Comparison of ENCODE assay signal across 9 cellular contexts in genomic region chr3:184129012-184129411, GRCh38. TPM values are rescaled to one million over a fixed set of nuclear protein-coding genes. Genes with fewer than 3 reads are reported as not detected.
DNase-seq lines count a peak whose midpoint lies in the region; ATAC-seq and TF ChIP-seq lines count a peak whose summit lies in the region.
"Had no signal": no experiment of that assay in that cellular context is flagged by ENCODE, and none has a peak within 500 bp of the region (broad histone marks: within the 10 kb centered on the region; RNA-seq: fewer than 3 reads in every experiment).

No MANE protein-coding gene starts in this region.

- no peaks in the 10 kb centered on the region for H3F3A ChIP-seq in GM23338 (replicated peaks; ENCODE audit: low read depth)
- H3F3A ChIP-seq in PC-9 (ENCODE audit: insufficient read depth, low read depth), result peaks cover 8% of the 10 kb centered on the region

- H3K4me3 Mint-ChIP-seq in GM23338, result no peak overlapping the region
- H3K4me3 Mint-ChIP-seq in CD4-positive, alpha-beta T cell, result no peak overlapping the region
- H3K4me3 Mint-ChIP-seq: IgD-negative memory B cell had no signal

- in situ Hi-C loops in G401 (cut with HindIII; ENCODE audit: low sequenced_read_pairs), result no loop called here

- no peaks in the 10 kb centered on the region for H3K9me3 ChIP-seq in PC-9 (ENCODE audit: insufficient read depth, low read depth)
- H3K9me3 ChIP-seq in CD4-positive, alpha-beta T cell (ENCODE audit: control insufficient read depth, low read length), result no peaks in the 10 kb centered on the region

- DNase-seq in BJ (ENCODE audit: low read depth), result no peak
- peak; percentile 74 for DNase-seq in GM23338 (ENCODE audit: low spot score)
- peak in 1 of 2 experiments; percentile 25 for DNase-seq in PC-9
- DNase-seq in fibroblast of peridontal ligament (ENCODE audit: extremely low read depth), result peak; percentile 47
- DNase-seq in epidermal melanocyte (ENCODE audit: insufficient read length, low spot score), result no peak
- no peak for DNase-seq in G401 (ENCODE audit: low spot score)
- no peak for DNase-seq in CD4-positive, alpha-beta T cell

- H4K20me1 ChIP-seq in GM23338 (replicated peaks; ENCODE audit: insufficient read depth) (no peaks in the 10 kb centered on the region), PC-9 (ENCODE audit: insufficient read depth) (no peaks in the 10 kb centered on the region)

- TF ChIP-seq CTCF in BJ (IDR thresholded peaks at IDR 0.05; ENCODE audit: insufficient read depth, low read depth, low read length) (peak; percentile 56), GM23338 (conservative IDR thresholded peaks at IDR 0.05; ENCODE audit: low read depth in 2 of 2) (peak; percentile 65 to 72), PC-9 (conservative IDR thresholded peaks at IDR 0.05) (peak; percentile 41; the same call in 1 of the 2 replicates)
- TF ChIP-seq CTCF in CD4-positive, alpha-beta T cell (IDR thresholded peaks at IDR 0.05), result no peak

- H3K9me2 ChIP-seq in GM23338 (ENCODE audit: insufficient read depth), result no peaks in the 10 kb centered on the region
- no peaks in the 10 kb centered on the region for H3K9me2 ChIP-seq in PC-9 (ENCODE audit: insufficient read depth)

- H3K79me2 ChIP-seq in GM23338 (replicated peaks; ENCODE audit: insufficient read depth) (no peaks in the 10 kb centered on the region), PC-9 (ENCODE audit: low read depth) (no peaks in the 10 kb centered on the region)

- peaks cover 4% of the 10 kb centered on the region for H3K27me3 Mint-ChIP-seq in GM23338 (ENCODE audit: insufficient read depth, low read depth, poor library complexity)
- no peaks in the 10 kb centered on the region for H3K27me3 Mint-ChIP-seq in CD4-positive, alpha-beta T cell
- H3K27me3 Mint-ChIP-seq: IgD-negative memory B cell had no signal

- H3K27ac ChIP-seq in GM23338 (ENCODE audit: low read depth) (no peak overlapping the region), PC-9 (no peak overlapping the region)
- no peak overlapping the region for H3K27ac ChIP-seq in CD4-positive, alpha-beta T cell (ENCODE audit: low read depth, low read length)

- H2AFZ ChIP-seq in GM23338 (no peak overlapping the region), PC-9 (no peak overlapping the region)

- H3K4me2 ChIP-seq in GM23338, result no peak overlapping the region
- no peak overlapping the region for H3K4me2 ChIP-seq in PC-9

- no peaks in the 10 kb centered on the region for H3K36me3 Mint-ChIP-seq in GM23338 (ENCODE audit: low read depth)
- no peaks in the 10 kb centered on the region for H3K36me3 Mint-ChIP-seq in CD4-positive, alpha-beta T cell (ENCODE audit: low read depth)

- CTCF ChIA-PET in BJ (lab: Yijun Ruan, JAX) (interaction anchor here (0.6 to 1.4 kb wide), 3 partner anchors 96 to 225 kb away, joined by 4 to 6 read pairs (median 5); no protein-coding TSS in a partner anchor), PC-9 (lab: Charles Lee) (no interaction called here)
- CTCF ChIA-PET in CD4-positive, alpha-beta T cell (lab: Charles Lee), result interaction anchor here (0.6 kb wide), 1 partner anchor 23 kb away, joined by 3 read pairs; no protein-coding TSS in a partner anchor

- POLR2A ChIA-PET in BJ (lab: Charles Lee) (no interaction called here), PC-9 (lab: Charles Lee; ENCODE audit: unreplicated experiment) (interaction anchor here (0.6 kb wide), 1 partner anchor 43 kb away, joined by 3 read pairs; no protein-coding TSS in a partner anchor)
- POLR2A ChIA-PET in CD4-positive, alpha-beta T cell (lab: Charles Lee), result no interaction called here

- H3K9me3 Mint-ChIP-seq in GM23338, result no peaks in the 10 kb centered on the region
- no peaks in the 10 kb centered on the region for H3K9me3 Mint-ChIP-seq in CD4-positive, alpha-beta T cell
- H3K9me3 Mint-ChIP-seq: IgD-negative memory B cell had no signal

- H3K27ac Mint-ChIP-seq in GM23338, result no peak overlapping the region; the same call in 1 of the 2 replicates
- H3K27ac Mint-ChIP-seq in CD4-positive, alpha-beta T cell, result no peak overlapping the region
- H3K27ac Mint-ChIP-seq: IgD-negative memory B cell had no signal

- no TSS peak for BruUV-seq in PC-9 (replicated peaks; lab: Mats Ljungman, UMichigan)

- H3K4me3 ChIP-seq in BJ (ENCODE audit: low read depth, low read length) (no peak overlapping the region), GM23338 (no peak overlapping the region), PC-9 (no peak overlapping the region)

- H3K4me1 Mint-ChIP-seq in GM23338, result peaks cover 9% of the 10 kb centered on the region; the same call in 2 of the 3 replicates
- peaks cover 9% of the 10 kb centered on the region for H3K4me1 Mint-ChIP-seq in CD4-positive, alpha-beta T cell (ENCODE audit: low read depth)

- intact Hi-C loops in PC-9 (cut with micrococcal nuclease; ENCODE audit: unreplicated experiment), result no loop called here
- intact Hi-C loops in CD4-positive, alpha-beta T cell (cut with DNase I, micrococcal nuclease), result no loop called here

- no peaks in the 10 kb centered on the region for H3K4me1 ChIP-seq in GM23338 (ENCODE audit: insufficient read depth)
- peaks cover 13% of the 10 kb centered on the region for H3K4me1 ChIP-seq in PC-9 (replicated peaks; ENCODE audit: insufficient read depth)

- peak; percentile 98 for ATAC-seq in GM23338
- no peak for ATAC-seq in CD4-positive, alpha-beta T cell (ENCODE audit: poor library complexity)
- ATAC-seq in HG02885 (IDR thresholded peaks at IDR 0.05; ENCODE audit: poor library complexity, unreplicated experiment), result no peak

- H3K36me3 ChIP-seq in BJ (ENCODE audit: control insufficient read depth, insufficient read depth, low read length), result no peaks in the 10 kb centered on the region
- H3K36me3 ChIP-seq in GM23338 (ENCODE audit: insufficient read depth), result no peaks in the 10 kb centered on the region
- no peaks in the 10 kb centered on the region for H3K36me3 ChIP-seq in PC-9 (ENCODE audit: low read depth)

- H3K27me3 ChIP-seq in BJ (ENCODE audit: control insufficient read depth, insufficient read depth, low read length) (no peaks in the 10 kb centered on the region), GM23338 (ENCODE audit: insufficient read depth) (no peaks in the 10 kb centered on the region), PC-9 (ENCODE audit: insufficient read depth, low read depth) (no peaks in the 10 kb centered on the region)
- no peaks in the 10 kb centered on the region for H3K27me3 ChIP-seq in CD4-positive, alpha-beta T cell (ENCODE audit: control insufficient read depth, insufficient read depth, low read length)

TF ChIP-seq in GM23338, 12 proteins besides CTCF, POLR2A, EP300 and RAD21 (continues in another document):
- TF ChIP-seq STAT1 (IDR thresholded peaks at IDR 0.05; ENCODE audit: unreplicated experiment) (no peak), EZH2phosphoT487 (IDR thresholded peaks at IDR 0.05; ENCODE audit: unreplicated experiment) (no peak), CREB1 (CRISPR knock-in tag; IDR thresholded peaks at IDR 0.05; ENCODE audit: low read depth) (no peak), EZH2 (IDR thresholded peaks at IDR 0.05; ENCODE audit: low read depth, unreplicated experiment) (no peak)

RNA-seq across cellular contexts. Expression of gene EIF2B5, which starts 6.1 kb away (rescaled TPM):
- 31.0 and 32.9 TPM in 2 replicates for polyA plus RNA-seq in BJ (2011; rRNA removed)
- polyA minus RNA-seq in BJ (2011; rRNA and poly(A)+ RNA removed), result 21.1 and 26.6 TPM in 2 replicates
- total RNA-seq in GM23338 (2014; rRNA removed; shearing (Covaris generic)), result 36.6 and 43.3 TPM in 2 replicates
- 26.4 and 27.8 TPM in 2 replicates for polyA plus RNA-seq in GM23338 (2016; fragmentation: Nextera tagmentation; extraction: Ambion mirVana)
- 45.7 and 54.1 TPM in 2 replicates for total RNA-seq in PC-9 (2021)
- total RNA-seq in G401 (2014; rRNA removed; shearing (Covaris generic)), result 64.3 and 64.9 TPM in 2 replicates
- 10 to 100 TPM; 53.6 TPM for total RNA-seq in CD4-positive, alpha-beta T cell

RNA-seq across cellular contexts. Expression of gene DVL3, which starts 26.2 kb away (rescaled TPM):
- polyA plus RNA-seq in BJ (2011; rRNA removed) (24.4 and 33.9 TPM in 2 replicates), GM23338 (2016; fragmentation: Nextera tagmentation; extraction: Ambion mirVana) (25.6 and 33.5 TPM in 2 replicates)
- polyA minus RNA-seq in BJ (2011; rRNA and poly(A)+ RNA removed), result 52.9 and 59.4 TPM in 2 replicates
- total RNA-seq in GM23338 (2014; rRNA removed; shearing (Covaris generic)), result 50.2 and 55.5 TPM in 2 replicates
- total RNA-seq in PC-9 (2021), result 101 and 108 TPM in 2 replicates
- total RNA-seq in G401 (2014; rRNA removed; shearing (Covaris generic)), result 41.6 and 47.0 TPM in 2 replicates
- 10 to 100 TPM; 30.0 to 31.7 TPM for total RNA-seq in CD4-positive, alpha-beta T cell

RNA-seq across cellular contexts. Expression of gene HTR3E, which starts 32.1 kb away (rescaled TPM):
- polyA plus RNA-seq in BJ (2011; rRNA removed), result not detected in 2 replicates
- not detected in 2 replicates for polyA minus RNA-seq in BJ (2011; rRNA and poly(A)+ RNA removed)
- total RNA-seq in GM23338 (2014; rRNA removed; shearing (Covaris generic)), result not detected in 2 replicates
- not detected in 2 replicates for polyA plus RNA-seq in GM23338 (2016; fragmentation: Nextera tagmentation; extraction: Ambion mirVana)
- not detected in 2 replicates for total RNA-seq in PC-9 (2021)
- not detected in 2 replicates for total RNA-seq in G401 (2014; rRNA removed; shearing (Covaris generic))
- not detected for total RNA-seq in CD4-positive, alpha-beta T cell
- polyA plus RNA-seq: IgD-negative memory B cell had no signal

RNA-seq across cellular contexts. Expression of gene AP2M1, which starts 45.6 kb away (rescaled TPM):
- polyA plus RNA-seq in BJ (2011; rRNA removed) (1,059 and 1,761 TPM in 2 replicates), GM23338 (2016; fragmentation: Nextera tagmentation; extraction: Ambion mirVana) (190 and 215 TPM in 2 replicates)
- polyA minus RNA-seq in BJ (2011; rRNA and poly(A)+ RNA removed), result 473 and 533 TPM in 2 replicates
- 269 and 305 TPM in 2 replicates for total RNA-seq in GM23338 (2014; rRNA removed; shearing (Covaris generic))
- 586 and 606 TPM in 2 replicates for total RNA-seq in PC-9 (2021)
- total RNA-seq in G401 (2014; rRNA removed; shearing (Covaris generic)), result 330 and 352 TPM in 2 replicates
- 100 to 1,000 TPM; 123 to 136 TPM for total RNA-seq in CD4-positive, alpha-beta T cell

RNA-seq across cellular contexts. Expression of gene ABCF3, which starts 57.0 kb away (rescaled TPM):
- polyA plus RNA-seq in BJ (2011; rRNA removed) (65.2 and 82.8 TPM in 2 replicates), GM23338 (2016; fragmentation: Nextera tagmentation; extraction: Ambion mirVana) (32.7 and 33.4 TPM in 2 replicates)
- 86.4 and 125 TPM in 2 replicates for polyA minus RNA-seq in BJ (2011; rRNA and poly(A)+ RNA removed)
- total RNA-seq in GM23338 (2014; rRNA removed; shearing (Covaris generic)), result 48.9 and 60.4 TPM in 2 replicates
- total RNA-seq in PC-9 (2021), result 98.8 and 137 TPM in 2 replicates
- 47.0 and 63.5 TPM in 2 replicates for total RNA-seq in G401 (2014; rRNA removed; shearing (Covaris generic))
- 100 to 1,000 TPM; 163 to 166 TPM for total RNA-seq in CD4-positive, alpha-beta T cell

Comparison
In these comparisons a context has a peak if more than half of its experiments do, and no peak if none do; other contexts are left out.
1. DNase-seq: peak in GM23338 (single experiment) and fibroblast of peridontal ligament (single experiment); none in BJ (single experiment), epidermal melanocyte (single experiment), G401 (single experiment) and CD4-positive, alpha-beta T cell (0 of 10).